18 cellular contexts compared by ENCODE assay signal in the genomic region with DNA sequence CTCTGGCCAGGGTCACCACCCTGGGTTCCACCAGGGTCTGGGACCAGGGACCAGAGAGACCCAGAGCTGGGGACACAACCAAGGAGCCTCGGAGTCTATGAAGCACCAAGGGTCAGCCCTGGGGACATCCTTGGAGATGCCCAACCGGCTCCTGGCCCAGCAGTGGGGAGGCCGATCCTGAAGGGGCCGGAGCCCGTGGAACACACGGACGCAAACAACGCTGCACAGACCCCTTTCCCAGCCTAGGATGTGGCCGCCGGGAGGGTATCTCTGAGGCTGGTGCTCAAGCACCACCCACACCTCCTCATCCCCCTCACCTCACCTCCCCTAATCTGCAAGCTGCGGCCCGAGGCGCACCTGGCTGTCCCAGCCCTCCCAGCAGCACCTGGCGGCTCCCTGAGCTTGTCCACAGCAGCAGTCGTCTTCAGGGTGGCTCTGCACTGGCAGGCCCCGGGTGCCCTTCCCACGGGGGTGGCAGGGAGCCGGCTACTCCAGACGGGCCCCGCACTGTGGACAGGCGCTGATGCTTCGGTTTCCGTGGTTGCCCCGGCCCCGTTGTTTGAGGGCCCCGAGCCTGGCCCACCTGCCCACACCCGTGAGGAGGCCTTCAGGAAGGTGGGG.
DNase-seq lines count a peak whose midpoint lies in the region; TF ChIP-seq lines count a peak whose summit lies in the region.
"Had no signal": no experiment of that assay in that cellular context is flagged by ENCODE, and none has a peak within 500 bp of the region (broad histone marks: within the 10 kb centered on the region; RNA-seq: fewer than 3 reads in every experiment).

No MANE protein-coding gene starts in this region.

- H3K27ac ChIP-seq in suprapubic skin: no peak overlapping the region
- H3K27ac ChIP-seq: body of pancreas, C4-2B, psoas muscle had no signal

- DNase-seq in activated CD8-positive, alpha-beta memory T cell treated with anti-CD3 and anti-CD28 coated beads for 24 hours: peak; percentile 45
- DNase-seq in activated CD8-positive, alpha-beta memory T cell treated with anti-CD3 and anti-CD28 coated beads, Interleukin-2, amount 50 U/mL, for 48 hours: no peak
- DNase-seq in GM13976 (ENCODE audit: low spot score) (peak; percentile 32), iPS-NIHi11 (ENCODE audit: low spot score) (peak; percentile 13), suprapubic skin (ENCODE audit: low spot score in 2 of 2) (peak; percentile 51 to 75), HT-29 (ENCODE audit: low spot score) (no peak), ACHN (no peak), amniotic stem cell (lab: John Stamatoyannopoulos, UW) (no peak)
- DNase-seq: activated CD4-positive, alpha-beta T cell treated with anti-CD3 and anti-CD28 coated beads, Interleukin-2, amount 50 U/mL, for 1 hour; activated T-cell treated with anti-CD3 and anti-CD28 coated beads, Interleukin-2, amount 50 U/mL, for 1 hour; body of pancreas; midbrain; NCI-H526 treated with DMSO at 0.1 percent for 48 hours; nephron progenitor cell; stimulated activated CD4-positive, alpha-beta T cell treated with anti-CD3 and anti-CD28 coated beads, Interleukin-4, amount 100 ng/mL, for 4 hours; T-helper 1 cell had no signal

- TF ChIP-seq EP300 in suprapubic skin (IDR thresholded peaks at IDR 0.05): no peak

- H3K4me1 ChIP-seq in suprapubic skin: peaks cover 15% of the 10 kb centered on the region

- H3K4me3 ChIP-seq in suprapubic skin: no peak overlapping the region
- H3K4me3 ChIP-seq: body of pancreas, psoas muscle had no signal

- peaks cover 26% of the 10 kb centered on the region for H3K27me3 ChIP-seq in suprapubic skin
- H3K27me3 ChIP-seq: body of pancreas had no signal

- no peaks in the 10 kb centered on the region for H3K9me3 ChIP-seq in suprapubic skin
- H3K9me3 ChIP-seq: body of pancreas, psoas muscle had no signal

- TF ChIP-seq CTCF in GM13976 (IDR thresholded peaks at IDR 0.05; ENCODE audit: borderline replicate concordance, control extremely low read depth, extremely low read depth, insufficient read depth, missing control alignments) (no peak), suprapubic skin (IDR thresholded peaks at IDR 0.05) (no peak)

- H3K36me3 ChIP-seq in suprapubic skin: no peaks in the 10 kb centered on the region

- 86% methylated on average over 4 of the region's 27 CpGs for WGBS in suprapubic skin

- TF ChIP-seq POLR2A in suprapubic skin (IDR thresholded peaks at IDR 0.05): no peak

- in situ Hi-C loops in GM13976 (cut with MboI; ENCODE audit: low sequenced_read_pairs, unreplicated experiment) (no loop called here), ACHN (cut with HindIII; ENCODE audit: low pct_ligation_motif_present, low pct_unique_long_range_greater_than_20kb, low sequenced_read_pairs) (no loop called here)

Comparison
In these comparisons a context has a peak if more than half of its experiments do, and no peak if none do; other contexts are left out.
1. DNase-seq: peak in activated CD8-positive, alpha-beta memory T cell treated with anti-CD3 and anti-CD28 coated beads for 24 hours (single experiment), GM13976 (single experiment), iPS-NIHi11 (single experiment) and suprapubic skin (2 of 2); none in activated CD8-positive, alpha-beta memory T cell treated with anti-CD3 and anti-CD28 coated beads, Interleukin-2, amount 50 U/mL, for 48 hours (single experiment), HT-29 (single experiment), ACHN (single experiment) and amniotic stem cell (single experiment).